In the genomic region with DNA sequence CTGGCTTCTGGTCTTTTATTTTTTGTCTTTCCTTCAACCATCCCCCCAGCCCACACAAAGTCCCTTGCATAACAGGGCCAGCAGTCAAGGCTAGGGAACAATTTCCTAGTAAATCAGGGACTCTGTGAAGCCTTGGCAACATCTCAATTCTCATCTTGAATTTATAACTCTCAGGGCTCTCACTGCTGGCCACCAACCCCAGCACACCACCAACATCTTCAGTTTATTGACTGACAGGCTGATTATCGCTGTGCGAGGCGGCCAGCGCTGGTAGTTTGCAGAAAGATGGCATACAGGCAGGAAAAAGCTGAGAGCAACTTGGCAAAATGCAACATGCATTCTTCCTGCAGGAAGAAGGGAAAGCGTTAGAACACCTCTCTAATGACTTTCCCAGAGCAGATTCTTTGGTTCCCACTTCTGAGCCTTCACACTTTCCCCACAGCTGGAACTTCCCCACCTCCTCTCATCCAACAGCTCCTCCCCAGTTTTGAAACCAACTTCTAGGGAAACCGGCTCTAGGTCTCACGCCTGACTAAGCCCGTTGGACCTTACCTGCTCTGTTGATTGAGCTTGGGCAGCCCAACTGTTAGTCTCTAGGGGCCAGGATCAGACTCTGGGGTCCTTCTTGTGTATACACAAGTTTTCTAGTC, we compare ENCODE assay signal across 22 cellular contexts. TPM values are rescaled to one million over a fixed set of nuclear protein-coding genes. Genes with fewer than 3 reads are reported as not detected.
DNase-seq lines count a peak whose midpoint lies in the region; ATAC-seq and TF ChIP-seq lines count a peak whose summit lies in the region.
"Had no signal": no experiment of that assay in that cellular context is flagged by ENCODE, and none has a peak within 500 bp of the region (broad histone marks: within the 10 kb centered on the region; RNA-seq: fewer than 3 reads in every experiment).

No MANE protein-coding gene starts in this region.

- H3K4me3 ChIP-seq in right atrium auricular region (no peak overlapping the region), esophagus muscularis mucosa (no peak overlapping the region), neutrophil (ENCODE audit: low read depth in 1 of 2, low read length in 1 of 2) (no peak overlapping the region), aorta (ENCODE audit: low read length in 2 of 2) (no peak overlapping the region)
- H3K4me3 ChIP-seq: A549, prostate gland had no signal

- H3K27ac ChIP-seq in right atrium auricular region (no peak overlapping the region), esophagus muscularis mucosa (replicated peaks in 1 of 4) (peak overlapping the region in 3 of 4 donors; percentile 8 to 58 (median 49)), neutrophil (peak overlapping the region; percentile 92), aorta (ENCODE audit: low read depth in 1 of 2, low read length in 2 of 2) (no peak overlapping the region)
- H3K27ac ChIP-seq: RWPE1 had no signal

- TF ChIP-seq POLR2A in esophagus muscularis mucosa (IDR thresholded peaks at IDR 0.05; ENCODE audit: low read depth) = no peak

- H3K36me3 ChIP-seq in right atrium auricular region (no peaks in the 10 kb centered on the region), esophagus muscularis mucosa (no peaks in the 10 kb centered on the region), neutrophil (no peaks in the 10 kb centered on the region), aorta (ENCODE audit: control insufficient read depth in 1 of 2, insufficient read depth in 2 of 2, low read length in 1 of 2) (no peaks in the 10 kb centered on the region)
- H3K36me3 ChIP-seq: prostate gland had no signal

- 87% methylated on average over 8 of the region's 8 CpGs for WGBS in esophagus muscularis mucosa
- WGBS in aorta, 2 donors = 86 to 90% methylated on average over 8 of the region's 8 CpGs

- no peaks in the 10 kb centered on the region for H3K27me3 ChIP-seq in right atrium auricular region
- no peaks in the 10 kb centered on the region for H3K27me3 ChIP-seq in esophagus muscularis mucosa
- H3K27me3 ChIP-seq in neutrophil = no peaks in the 10 kb centered on the region
- H3K27me3 ChIP-seq in aorta (ENCODE audit: control insufficient read depth in 1 of 2, insufficient read depth in 2 of 2, low read length in 1 of 2) = no peaks in the 10 kb centered on the region

- intact Hi-C loops in Right ventricle myocardium inferior (cut with DNase I) = no loop called here
- intact Hi-C loops in esophagus muscularis mucosa (cut with DNase I) = no loop called here
- intact Hi-C loops in aorta (cut with DNase I) = no loop called here

- H3K4me1 ChIP-seq in right atrium auricular region = peaks cover 0 to 31% of the 10 kb centered on the region in 2 donors
- H3K4me1 ChIP-seq in esophagus muscularis mucosa = peaks cover 23 to 32% (median 28%) of the 10 kb centered on the region in 4 donors
- peaks cover 66 to 67% of the 10 kb centered on the region in 2 experiments for H3K4me1 ChIP-seq in neutrophil (ENCODE audit: control insufficient read depth in 1 of 2, insufficient read depth in 1 of 2, low read depth in 1 of 2, low read length in 1 of 2)
- no peaks in the 10 kb centered on the region for H3K4me1 ChIP-seq in aorta (ENCODE audit: control insufficient read depth in 1 of 2, insufficient read depth in 2 of 2, low read length in 2 of 2)
- H3K4me1 ChIP-seq: Caco-2 had no signal

- peak; percentile 27 for ATAC-seq in Right ventricle myocardium inferior
- peak; percentile 63 for ATAC-seq in aorta (ENCODE audit: low FRiP score)
- ATAC-seq in HG02852 (IDR thresholded peaks at IDR 0.05; ENCODE audit: unreplicated experiment) = no peak
- ATAC-seq: A549; activated naive CD8-positive, alpha-beta T cell treated with anti-CD3 and anti-CD28 coated beads, Interleukin-2, amount 50 U/mL, for 24 hours had no signal

- TF ChIP-seq CTCF in right atrium auricular region (IDR thresholded peaks at IDR 0.05) (no peak), esophagus muscularis mucosa (IDR thresholded peaks at IDR 0.05) (no peak), neutrophil (IDR thresholded peaks at IDR 0.05) (no peak)

- DNase-seq in Right ventricle myocardium inferior (ENCODE audit: missing footprints) = no peak
- no peak for DNase-seq in right atrium auricular region (ENCODE audit: low spot score)
- no peak for DNase-seq in esophagus muscularis mucosa (ENCODE audit: extremely low spot score)
- DNase-seq in aorta = no peak
- DNase-seq in GF-D8 (lab: John Stamatoyannopoulos, UW) = no peak
- no peak for DNase-seq in kidney glomerular epithelial cell (lab: John Stamatoyannopoulos, UW)
- DNase-seq: activated CD4-positive, alpha-beta T cell treated with anti-CD3 and anti-CD28 coated beads, Interleukin-2, amount 50 U/mL, for 48 hours; activated CD8-positive, alpha-beta memory T cell treated with anti-CD3 and anti-CD28 coated beads, Interleukin-2, amount 50 U/mL, for 4 hours; activated effector memory CD4-positive, alpha-beta T cell treated with Interleukin-2 at 50 U/mL for 16 hours; activated naive CD8-positive, alpha-beta T cell treated with anti-CD3 and anti-CD28 coated beads, Interleukin-2, amount 50 U/mL, for 24 hours; Caco-2; DMS79; glutamatergic neuron; NCI-H1092; NCI-H187; NCI-H526; stimulated activated CD8-positive, alpha-beta memory T cell treated with anti-CD3 and anti-CD28 coated beads, Interleukin-4, amount 100 ng/mL, for 48 hours had no signal

- TF ChIP-seq EP300 in esophagus muscularis mucosa (IDR thresholded peaks at IDR 0.05) = no peak

- H3K9me3 ChIP-seq in right atrium auricular region (no peaks in the 10 kb centered on the region), esophagus muscularis mucosa (no peaks in the 10 kb centered on the region), neutrophil (no peaks in the 10 kb centered on the region), aorta (ENCODE audit: control insufficient read depth, low read length) (no peaks in the 10 kb centered on the region)
- H3K9me3 ChIP-seq: A549, Caco-2, prostate gland had no signal

RNA-seq across cellular contexts. Expression of a gene that starts 26.3 kb away (rescaled TPM):
- 19.0 TPM for total RNA-seq in Right ventricle myocardium inferior
- total RNA-seq in right atrium auricular region = 10 to 100 TPM; 31.4 to 48.4 TPM
- 10 to 100 TPM; 27.0 to 92.6 (median 48.1) TPM for total RNA-seq in esophagus muscularis mucosa
- total RNA-seq in aorta = 10 to 100 TPM; 66.8 to 69.1 TPM
- polyA plus RNA-seq in aorta = 10 to 100 TPM in 1 of 2 donors, 1 to 10 TPM in 1; 5.0 to 31.4 TPM

Comparison
In these comparisons a context has a peak if more than half of its experiments do, and no peak if none do; other contexts are left out.
1. H3K27ac ChIP-seq: peak in esophagus muscularis mucosa (3 of 4) and neutrophil (single experiment); none in right atrium auricular region (0 of 2) and aorta (0 of 2).